Comparison of ENCODE assay signal across 12 cellular contexts in the genomic region with DNA sequence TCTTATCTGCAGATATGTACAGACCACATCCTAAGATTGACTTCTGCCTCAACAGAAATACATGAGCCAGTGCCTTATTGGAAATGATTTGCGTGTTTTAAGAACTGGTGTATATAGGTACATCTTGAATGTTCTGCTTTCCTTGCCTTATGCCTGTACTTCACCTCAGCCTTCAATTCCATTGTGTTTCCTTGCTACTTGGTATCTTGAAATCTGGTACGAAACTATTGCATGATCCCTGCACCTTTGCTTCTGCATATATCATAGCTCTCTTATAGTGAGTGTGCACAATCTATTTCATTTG. TPM values are rescaled to one million over a fixed set of nuclear protein-coding genes. Genes with fewer than 3 reads are reported as not detected.
A peak's percentile ranks its signal among the peaks of the same experiment; 100 is the strongest.
DNase-seq lines count a peak whose midpoint lies in the region; ATAC-seq, FAIRE-seq and TF ChIP-seq lines count a peak whose summit lies in the region.
"Had no signal": no experiment of that assay in that cellular context is flagged by ENCODE, and none has a peak within 500 bp of the region (broad histone marks: within the 10 kb centered on the region; RNA-seq: fewer than 3 reads in every experiment).

No MANE protein-coding gene starts in this region.

- no peak for ATAC-seq in Right ventricle myocardium superior (ENCODE audit: poor library complexity)

- no peaks in the 10 kb centered on the region for H3K9me3 Mint-ChIP-seq in activated naive CD8-positive, alpha-beta T cell (ENCODE audit: low read depth)

- H3K36me3 Mint-ChIP-seq in activated naive CD8-positive, alpha-beta T cell: peaks cover 15% of the 10 kb centered on the region

- H3K9me3 ChIP-seq in right atrium auricular region: no peaks in the 10 kb centered on the region
- H3K9me3 ChIP-seq: adrenal gland, SJSA1, thyroid gland had no signal

- no peaks in the 10 kb centered on the region for H3K27me3 ChIP-seq in right atrium auricular region
- no peaks in the 10 kb centered on the region for H3K27me3 ChIP-seq in kidney epithelial cell (ENCODE audit: control insufficient read depth, insufficient read depth, low read length)
- H3K27me3 ChIP-seq: adrenal gland, SJSA1, thyroid gland had no signal

- peaks cover 0 to 18% of the 10 kb centered on the region in 2 donors for H3K4me1 ChIP-seq in right atrium auricular region

- peak; percentile 5 for FAIRE-seq in urothelium cell line (lab: Jason Lieb, UNC)

- peak overlapping the region; percentile 98 for H3K4me3 Mint-ChIP-seq in activated naive CD8-positive, alpha-beta T cell

- intact Hi-C loops in Right ventricle myocardium superior (cut with DNase I): no loop called here

- H3K27ac Mint-ChIP-seq in activated naive CD8-positive, alpha-beta T cell: peak overlapping the region; percentile 98

- no peaks in the 10 kb centered on the region for H3K27me3 Mint-ChIP-seq in activated naive CD8-positive, alpha-beta T cell

- TF ChIP-seq CTCF in right atrium auricular region (IDR thresholded peaks at IDR 0.05): no peak
- TF ChIP-seq CTCF in kidney epithelial cell (IDR thresholded peaks at IDR 0.05; ENCODE audit: insufficient read depth, low read length, poor library complexity, severe bottlenecking): no peak

- DNase-seq in right atrium auricular region (ENCODE audit: low spot score): no peak
- no peak for DNase-seq in Right ventricle myocardium superior
- no peak for DNase-seq in kidney epithelial cell (ENCODE audit: low read depth)
- no peak for DNase-seq in urothelium cell line (ENCODE audit: low spot score)
- no peak for DNase-seq in A172 (ENCODE audit: low spot score)
- no peak for DNase-seq in LoVo (ENCODE audit: low spot score)
- no peak for DNase-seq in activated CD4-positive, alpha-beta T cell treated with anti-CD3 and anti-CD28 coated beads for 4 hours
- DNase-seq: adrenal gland, NCI-H1436 treated with DMSO at 0.1 percent for 48 hours, thyroid gland had no signal

- peak overlapping the region; percentile 55 to 71 for H3K4me3 ChIP-seq in right atrium auricular region
- peak overlapping the region; percentile 58 for H3K4me3 ChIP-seq in kidney epithelial cell (ENCODE audit: low read depth, low read length)

- no peak overlapping the region for H3K27ac ChIP-seq in right atrium auricular region
- H3K27ac ChIP-seq: adrenal gland, SJSA1, thyroid gland had no signal

- H3K4me1 Mint-ChIP-seq in activated naive CD8-positive, alpha-beta T cell (ENCODE audit: low read depth): peaks cover 46% of the 10 kb centered on the region

- H3K36me3 ChIP-seq in right atrium auricular region (no peaks in the 10 kb centered on the region), kidney epithelial cell (ENCODE audit: control insufficient read depth, insufficient read depth, low read length) (no peaks in the 10 kb centered on the region)
- H3K36me3 ChIP-seq: adrenal gland, thyroid gland had no signal

RNA-seq across cellular contexts. Expression of a gene that starts 1.5 kb away (rescaled TPM):
- total RNA-seq in right atrium auricular region (10 to 100 TPM; 22.6 to 32.7 TPM), Right ventricle myocardium superior (35.5 TPM), kidney epithelial cell (4.6 and 6.5 TPM in 2 replicates)
- total RNA-seq in A172 (2014; rRNA removed; shearing (Covaris generic)): not detected in 2 replicates
